8 cellular contexts compared by ENCODE assay signal in the genomic region with DNA sequence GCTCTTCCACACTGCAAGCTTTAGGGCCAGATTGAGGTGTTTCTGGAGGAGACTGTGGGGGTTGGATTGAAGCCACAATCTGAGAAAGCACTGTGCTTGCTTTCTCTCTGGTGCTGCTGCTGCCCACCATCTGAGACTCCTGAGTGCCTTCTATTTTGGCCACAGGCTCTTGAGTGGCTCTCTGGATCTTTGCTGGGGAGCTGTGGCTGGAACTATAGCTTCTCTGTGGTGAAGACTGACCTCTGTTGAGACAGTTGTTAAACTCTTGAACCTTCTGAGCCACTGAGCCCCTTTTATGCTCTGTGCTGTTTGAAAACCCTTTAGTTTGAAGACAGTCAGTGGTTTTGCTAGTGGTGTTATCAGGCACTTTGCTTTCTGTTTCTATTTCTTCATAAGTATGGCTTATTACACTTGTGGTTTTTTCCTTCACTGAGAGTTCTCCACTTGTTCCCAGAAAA.
DNase-seq lines count a peak whose midpoint lies in the region; ATAC-seq and TF ChIP-seq lines count a peak whose summit lies in the region.

No MANE protein-coding gene starts in this region.

- peaks cover 6% of the 10 kb centered on the region; the same call in 1 of the 2 replicates for H3K36me3 ChIP-seq in DND-41 (ENCODE audit: insufficient read depth, low read length)
- no peaks in the 10 kb centered on the region for H3K36me3 ChIP-seq in uterus

- no peak overlapping the region for H3K4me3 ChIP-seq in DND-41 (ENCODE audit: low read depth in 1 of 2, low read length in 2 of 2)
- no peak overlapping the region for H3K4me3 ChIP-seq in uterus

- H3K27ac ChIP-seq in DND-41 (ENCODE audit: low read length): peak overlapping the region; percentile 67
- no peak overlapping the region for H3K27ac ChIP-seq in uterus

- H3K79me2 ChIP-seq in DND-41 (ENCODE audit: insufficient read depth, low read length): no peaks in the 10 kb centered on the region

- H3K27me3 ChIP-seq in DND-41 (ENCODE audit: insufficient read depth, low read length, poor library complexity) (no peaks in the 10 kb centered on the region), uterus (no peaks in the 10 kb centered on the region)

- peaks cover 26% of the 10 kb centered on the region for H3K4me1 ChIP-seq in DND-41 (ENCODE audit: insufficient read depth, low read length)
- H3K4me1 ChIP-seq in uterus: no peaks in the 10 kb centered on the region

- H3K9ac ChIP-seq in DND-41 (ENCODE audit: low read depth, low read length): peak overlapping the region; percentile 0; the same call in 1 of the 2 replicates

- TF ChIP-seq POLR2A in uterus (IDR thresholded peaks at IDR 0.05): no peak

- H3K9me3 ChIP-seq in DND-41 (ENCODE audit: insufficient read depth, low read length, severe bottlenecking) (no peaks in the 10 kb centered on the region), uterus (no peaks in the 10 kb centered on the region)

- ATAC-seq in DND-41 (ENCODE audit: insufficient read depth, low read depth) (peak; percentile 94), GM19395 (IDR thresholded peaks at IDR 0.05; ENCODE audit: unreplicated experiment) (peak; percentile 63), HG03571 (IDR thresholded peaks at IDR 0.05; ENCODE audit: unreplicated experiment) (peak; percentile 39)

- no peak overlapping the region for H2AFZ ChIP-seq in DND-41 (ENCODE audit: low read depth, low read length)

- H4K20me1 ChIP-seq in DND-41 (ENCODE audit: insufficient read depth, low read length): no peaks in the 10 kb centered on the region

- intact Hi-C loops in uterus (cut with DNase I; ENCODE audit: low total_unique reads): no loop called here

- peak; percentile 39 for DNase-seq in DND-41
- peak; percentile 1 for DNase-seq in central memory CD4-positive, alpha-beta T cell
- DNase-seq in DMS53 treated with DMSO at 0.1 percent for 48 hours (lab: John Stamatoyannopoulos, UW; ENCODE audit: unreplicated experiment): no peak
- DNase-seq in AML-193 (lab: John Stamatoyannopoulos, UW): no peak
- no peak for DNase-seq in uterus
- no peak for DNase-seq in 8988T

- peak overlapping the region; percentile 25 for H3K4me2 ChIP-seq in DND-41 (ENCODE audit: insufficient read depth, low read length)

- TF ChIP-seq CTCF in DND-41 (IDR thresholded peaks at IDR 0.05; ENCODE audit: borderline replicate concordance, extremely low read depth, low read length, poor library complexity, severe bottlenecking) (no peak), uterus (IDR thresholded peaks at IDR 0.05) (no peak)

Comparison
In these comparisons a context has a peak if more than half of its experiments do, and no peak if none do; other contexts are left out.
1. ATAC-seq: peak in every context shown above with its lines; median percentile 94 in DND-41; 63 in GM19395; 39 in HG03571.
2. DNase-seq: peak in DND-41 (single experiment) and central memory CD4-positive, alpha-beta T cell (single experiment); none in DMS53 treated with DMSO at 0.1 percent for 48 hours (single experiment), AML-193 (0 of 2), uterus (0 of 2) and 8988T (single experiment).